Comparison of ENCODE assay signal across 8 cellular contexts in genomic region chr12:31234955-31235867, GRCh38.
DNase-seq lines count a peak whose midpoint lies in the region; ATAC-seq and TF ChIP-seq lines count a peak whose summit lies in the region.

No MANE protein-coding gene starts in this region.

- peaks cover 27% of the 10 kb centered on the region for H3K27me3 Mint-ChIP-seq in type B pancreatic cell
- H3K27me3 Mint-ChIP-seq in stimulated activated naive CD8-positive, alpha-beta T cell treated with anti-CD3 and anti-CD28 coated beads, Interleukin-15, amount 100 ng/mL, for 72 hours = peaks cover 43% of the 10 kb centered on the region

- no peak overlapping the region for H3K4me3 ChIP-seq in adrenal gland

- H3K4me3 Mint-ChIP-seq in type B pancreatic cell = no peak overlapping the region
- no peak overlapping the region for H3K4me3 Mint-ChIP-seq in stimulated activated naive CD8-positive, alpha-beta T cell treated with anti-CD3 and anti-CD28 coated beads, Interleukin-15, amount 100 ng/mL, for 72 hours

- no peaks in the 10 kb centered on the region for H3K9me3 Mint-ChIP-seq in type B pancreatic cell
- H3K9me3 Mint-ChIP-seq in stimulated activated naive CD8-positive, alpha-beta T cell treated with anti-CD3 and anti-CD28 coated beads, Interleukin-15, amount 100 ng/mL, for 72 hours = peaks cover 0 to 6% of the 10 kb centered on the region in 2 donors

- no peak for ATAC-seq in stimulated activated naive CD8-positive, alpha-beta T cell treated with anti-CD3 and anti-CD28 coated beads, Interleukin-15, amount 100 ng/mL, for 72 hours
- no peak for ATAC-seq in HG02885 (IDR thresholded peaks at IDR 0.05; ENCODE audit: poor library complexity, unreplicated experiment)

- H3K36me3 Mint-ChIP-seq in type B pancreatic cell = no peaks in the 10 kb centered on the region

- H3K4me1 ChIP-seq in adrenal gland (replicated peaks in 1 of 2) = no peaks in the 10 kb centered on the region

- TF ChIP-seq CTCF in adrenal gland (IDR thresholded peaks at IDR 0.05) = peak; percentile 33 to 68 (median 55)
- TF ChIP-seq CTCF in type B pancreatic cell (conservative IDR thresholded peaks at IDR 0.05) = peak; percentile 75

- peaks cover 4% of the 10 kb centered on the region for H3K27me3 ChIP-seq in adrenal gland

- TF ChIP-seq POLR2A in adrenal gland (IDR thresholded peaks at IDR 0.05) = no peak

- peaks cover 10% of the 10 kb centered on the region for H3K4me1 Mint-ChIP-seq in type B pancreatic cell (ENCODE audit: unreplicated experiment)
- H3K4me1 Mint-ChIP-seq in stimulated activated naive CD8-positive, alpha-beta T cell treated with anti-CD3 and anti-CD28 coated beads, Interleukin-15, amount 100 ng/mL, for 72 hours = peaks cover 12% of the 10 kb centered on the region

- 32 to 40% (median 33%) methylated on average over 10 to 12 of the region's 12 CpGs for WGBS in adrenal gland, 4 donors

- no peaks in the 10 kb centered on the region for H3K9me3 ChIP-seq in adrenal gland (replicated peaks in 1 of 3)

- H3K36me3 ChIP-seq in adrenal gland (replicated peaks in 1 of 2) = no peaks in the 10 kb centered on the region

- H3K27ac ChIP-seq in adrenal gland = no peak overlapping the region

- peak overlapping the region; percentile 62 for H3K27ac Mint-ChIP-seq in type B pancreatic cell
- no peak overlapping the region for H3K27ac Mint-ChIP-seq in stimulated activated naive CD8-positive, alpha-beta T cell treated with anti-CD3 and anti-CD28 coated beads, Interleukin-15, amount 100 ng/mL, for 72 hours

- intact Hi-C loops in adrenal gland (cut with DNase I) = no loop called here

- DNase-seq in DMS53 treated with DMSO at 0.1 percent for 48 hours (lab: John Stamatoyannopoulos, UW; ENCODE audit: unreplicated experiment) (peak; percentile 94), NCI-H1694 treated with DMSO at 0.1 percent for 48 hours (lab: John Stamatoyannopoulos, UW) (peak; percentile 82), adrenal gland (peak; percentile 27 to 70 (median 43)), inferior parietal cortex (ENCODE audit: extremely low spot score) (peak; percentile 41), type B pancreatic cell (ENCODE audit: extremely low spot score, unreplicated experiment) (no peak), middle frontal gyrus (ENCODE audit: extremely low spot score, low spot score) (no peak)
- no peak for DNase-seq in stimulated activated naive CD8-positive, alpha-beta T cell treated with anti-CD3 and anti-CD28 coated beads, Interleukin-15, amount 100 ng/mL, for 72 hours

Comparison
In these comparisons a context has a peak if more than half of its experiments do, and no peak if none do; other contexts are left out.
1. DNase-seq: peak in DMS53 treated with DMSO at 0.1 percent for 48 hours (single experiment), NCI-H1694 treated with DMSO at 0.1 percent for 48 hours (single experiment), adrenal gland (7 of 7) and inferior parietal cortex (single experiment); none in type B pancreatic cell (single experiment), stimulated activated naive CD8-positive, alpha-beta T cell treated with anti-CD3 and anti-CD28 coated beads, Interleukin-15, amount 100 ng/mL, for 72 hours (0 of 2) and middle frontal gyrus (single experiment).